Comparison of ENCODE assay signal across 2 cellular contexts in genomic region chr2:231058761-231059550, GRCh38.
TF ChIP-seq lines count a peak whose summit lies in the region.

No MANE protein-coding gene starts in this region.

TF ChIP-seq in GM23338, 12 proteins besides CTCF, POLR2A, EP300 and RAD21:
- TF ChIP-seq STAT1 (IDR thresholded peaks at IDR 0.05; ENCODE audit: unreplicated experiment) (no peak), ETS1 (IDR thresholded peaks at IDR 0.05) (no peak), JUNB (IDR thresholded peaks at IDR 0.05; ENCODE audit: unreplicated experiment) (no peak), ZNF462 (CRISPR knock-in tag; IDR thresholded peaks at IDR 0.05) (no peak), REST (IDR thresholded peaks at IDR 0.05; ENCODE audit: unreplicated experiment) (no peak), ZNF114 (CRISPR knock-in tag; IDR thresholded peaks at IDR 0.05) (no peak), POLR2AphosphoS5 (IDR thresholded peaks at IDR 0.05; ENCODE audit: low read depth) (no peak), NANOG (IDR thresholded peaks at IDR 0.05; ENCODE audit: borderline replicate concordance) (no peak), ZNF331 (CRISPR knock-in tag; IDR thresholded peaks at IDR 0.05; ENCODE audit: low read depth) (no peak), EZH2 (IDR thresholded peaks at IDR 0.05; ENCODE audit: low read depth, unreplicated experiment) (no peak), CREB1 (CRISPR knock-in tag; IDR thresholded peaks at IDR 0.05; ENCODE audit: low read depth) (no peak)

TF ChIP-seq in endothelial cell of umbilical vein, 7 proteins besides CTCF, POLR2A, EP300 and RAD21:
- TF ChIP-seq POLR2AphosphoS5 (IDR thresholded peaks at IDR 0.05; ENCODE audit: insufficient read depth, low read depth, low read length) (no peak), FOS (IDR thresholded peaks at IDR 0.05; ENCODE audit: borderline replicate concordance, insufficient read depth, low read length) (no peak), GATA2 (IDR thresholded peaks at IDR 0.05; ENCODE audit: insufficient read depth, insufficient read length, low read depth, low read length) (no peak), MAX (IDR thresholded peaks at IDR 0.05; ENCODE audit: insufficient read depth, insufficient read length) (no peak), JUN (IDR thresholded peaks at IDR 0.05; ENCODE audit: borderline replicate concordance, insufficient read depth, insufficient read length, low read depth) (no peak), EZH2 (IDR thresholded peaks at IDR 0.05; ENCODE audit: borderline replicate concordance, low read depth, low read length, severe bottlenecking) (no peak), MYC (IDR thresholded peaks at IDR 0.05; ENCODE audit: low read depth, low read length) (no peak)
